18 cellular contexts compared by ENCODE assay signal in the genomic region with DNA sequence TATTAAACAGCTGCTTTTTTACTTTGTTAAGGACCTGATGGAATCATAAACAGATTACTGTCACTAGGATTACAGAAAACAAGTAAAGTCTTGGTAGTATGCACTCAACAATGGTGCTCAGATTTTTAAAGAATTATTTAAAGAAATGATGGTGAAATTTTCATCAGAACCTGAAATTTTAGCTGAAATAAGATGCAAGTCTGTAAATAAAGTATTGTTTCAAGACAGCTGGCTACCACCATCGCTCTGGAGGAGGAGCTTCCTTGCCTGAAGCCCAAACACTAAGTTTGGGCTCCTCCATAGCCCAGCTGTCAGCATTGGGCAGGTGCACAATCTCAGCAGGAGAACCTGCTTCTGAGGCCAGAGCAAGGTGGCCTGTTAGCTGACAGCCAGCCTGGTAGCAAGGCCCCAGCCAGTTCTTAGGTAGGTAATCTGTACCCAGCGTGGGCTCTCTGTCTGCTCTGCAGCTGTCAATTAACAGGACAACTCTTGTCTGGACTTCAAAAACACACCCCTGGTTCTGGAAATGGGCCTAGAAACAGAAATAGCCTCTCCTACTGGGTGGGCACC. TPM values are rescaled to one million over a fixed set of nuclear protein-coding genes. Genes with fewer than 3 reads are reported as not detected.
A peak's percentile ranks its signal among the peaks of the same experiment; 100 is the strongest.
DNase-seq lines count a peak whose midpoint lies in the region; ATAC-seq and TF ChIP-seq lines count a peak whose summit lies in the region.
"Had no signal": no experiment of that assay in that cellular context is flagged by ENCODE, and none has a peak within 500 bp of the region (broad histone marks: within the 10 kb centered on the region; RNA-seq: fewer than 3 reads in every experiment).

No MANE protein-coding gene starts in this region.

- no peak for TF ChIP-seq CTCF in KMS-11 (conservative IDR thresholded peaks at IDR 0.05; ENCODE audit: low read depth, low read length)
- no peak for TF ChIP-seq CTCF in cardiac muscle cell (IDR thresholded peaks at IDR 0.05; ENCODE audit: low read depth, low read length)
- no peak for TF ChIP-seq CTCF in psoas muscle (IDR thresholded peaks at IDR 0.05)
- no peak for TF ChIP-seq CTCF in esophagus squamous epithelium (IDR thresholded peaks at IDR 0.05)

- no peak overlapping the region for H3K27ac Mint-ChIP-seq in activated CD4-positive, alpha-beta memory T cell treated with anti-CD3 and anti-CD28 coated beads for 36 hours
- H3K27ac Mint-ChIP-seq: activated B cell treated with CpG ODN at 0.5 μM for 24 hours; stimulated activated naive CD8-positive, alpha-beta T cell treated with anti-CD3 and anti-CD28 coated beads, Interleukin-15, amount 100 ng/mL, for 72 hours had no signal

- no peak overlapping the region for H3K27ac ChIP-seq in KMS-11
- peak overlapping the region; percentile 77 for H3K27ac ChIP-seq in cardiac muscle cell
- H3K27ac ChIP-seq in psoas muscle, result peak overlapping the region; percentile 97
- peak overlapping the region in 1 of 4 donors; percentile 28 for H3K27ac ChIP-seq in esophagus squamous epithelium
- H3K27ac ChIP-seq: ovary had no signal

- H3K27me3 ChIP-seq in KMS-11 (ENCODE audit: insufficient read depth, low read depth) (no peaks in the 10 kb centered on the region), cardiac muscle cell (no peaks in the 10 kb centered on the region), psoas muscle (ENCODE audit: insufficient read depth in 3 of 3, low read length in 2 of 3) (no peaks in the 10 kb centered on the region), esophagus squamous epithelium (no peaks in the 10 kb centered on the region)
- H3K27me3 ChIP-seq: ovary had no signal

- no peaks in the 10 kb centered on the region for H3K36me3 Mint-ChIP-seq in activated CD4-positive, alpha-beta memory T cell treated with anti-CD3 and anti-CD28 coated beads for 36 hours

- TF ChIP-seq POLR2A in esophagus squamous epithelium (IDR thresholded peaks at IDR 0.05), result no peak

- intact Hi-C loops in psoas muscle (cut with DNase I), result no loop called here
- intact Hi-C loops in activated CD4-positive, alpha-beta memory T cell treated with anti-CD3 and anti-CD28 coated beads for 36 hours (cut with micrococcal nuclease), result no loop called here
- intact Hi-C loops in esophagus squamous epithelium (cut with DNase I), result no loop called here

- H3K4me3 ChIP-seq in KMS-11 (IDR thresholded peaks at IDR 0.05; ENCODE audit: insufficient read depth, low read depth, low read length) (no peak overlapping the region), cardiac muscle cell (no peak overlapping the region), psoas muscle (no peak overlapping the region), esophagus squamous epithelium (no peak overlapping the region)
- H3K4me3 ChIP-seq: ovary had no signal

- no peaks in the 10 kb centered on the region for H3K9me3 ChIP-seq in cardiac muscle cell (ENCODE audit: low read depth)
- H3K9me3 ChIP-seq in psoas muscle, result no peaks in the 10 kb centered on the region
- no peaks in the 10 kb centered on the region for H3K9me3 ChIP-seq in esophagus squamous epithelium
- H3K9me3 ChIP-seq: ovary had no signal

- H3K4me1 Mint-ChIP-seq in activated CD4-positive, alpha-beta memory T cell treated with anti-CD3 and anti-CD28 coated beads for 36 hours (ENCODE audit: low read depth), result peaks cover 6% of the 10 kb centered on the region

- H3K4me3 Mint-ChIP-seq in activated CD4-positive, alpha-beta memory T cell treated with anti-CD3 and anti-CD28 coated beads for 36 hours, result no peak overlapping the region
- H3K4me3 Mint-ChIP-seq: activated B cell treated with CpG ODN at 0.5 μM for 24 hours; stimulated activated naive CD8-positive, alpha-beta T cell treated with anti-CD3 and anti-CD28 coated beads, Interleukin-15, amount 100 ng/mL, for 72 hours had no signal

- WGBS in psoas muscle, 3 donors, result 28 to 39% (median 30%) methylated on average over 2 of the region's 2 CpGs
- 85% methylated on average over 2 of the region's 2 CpGs; no CpG with 5 or more reads in 1 of the 2 donors for WGBS in esophagus squamous epithelium, 2 donors

- no peak overlapping the region for H3K9ac ChIP-seq in KMS-11

- H4K20me1 ChIP-seq in KMS-11 (ENCODE audit: insufficient read depth), result no peaks in the 10 kb centered on the region

- H2AFZ ChIP-seq in KMS-11 (ENCODE audit: low read depth), result no peak overlapping the region

- peaks cover 30% of the 10 kb centered on the region; the same call in 1 of the 2 replicates for H3K79me2 ChIP-seq in KMS-11 (ENCODE audit: insufficient read depth, low read depth)

- H3K36me3 ChIP-seq in KMS-11 (ENCODE audit: insufficient read depth), result no peaks in the 10 kb centered on the region
- H3K36me3 ChIP-seq in cardiac muscle cell, result no peaks in the 10 kb centered on the region
- no peaks in the 10 kb centered on the region for H3K36me3 ChIP-seq in psoas muscle (ENCODE audit: insufficient read depth in 1 of 2, low read depth in 1 of 2)
- H3K36me3 ChIP-seq in esophagus squamous epithelium, result no peaks in the 10 kb centered on the region
- H3K36me3 ChIP-seq: ovary had no signal

- peak overlapping the region; percentile 26; the same call in 1 of the 2 replicates for H3K4me2 ChIP-seq in KMS-11

- H3K4me1 ChIP-seq in KMS-11 (ENCODE audit: low read depth, poor library complexity, severe bottlenecking) (peaks cover 37% of the 10 kb centered on the region), cardiac muscle cell (ENCODE audit: low read depth) (peaks cover 59% of the 10 kb centered on the region), psoas muscle (peaks cover 36% of the 10 kb centered on the region), esophagus squamous epithelium (peaks cover 0 to 47% (median 31%) of the 10 kb centered on the region in 3 donors)

- ATAC-seq in psoas muscle, result peak in 2 of 4 donors; percentile 25 to 43
- ATAC-seq in GM18858 (IDR thresholded peaks at IDR 0.05; ENCODE audit: unreplicated experiment), result no peak
- ATAC-seq: esophagus mucosa; stimulated activated naive CD8-positive, alpha-beta T cell treated with anti-CD3 and anti-CD28 coated beads, Interleukin-15, amount 100 ng/mL, for 72 hours had no signal

- DNase-seq in NCI-H69 (lab: John Stamatoyannopoulos, UW), result peak; percentile 86
- DNase-seq in cardiac muscle cell (ENCODE audit: low read depth in 1 of 2, low spot score in 1 of 2), result peak in 1 of 2 donors; percentile 66
- DNase-seq in psoas muscle, result no peak
- DNase-seq in activated CD4-positive, alpha-beta memory T cell treated with anti-CD3 and anti-CD28 coated beads for 36 hours, result no peak
- DNase-seq in esophagus squamous epithelium (lab: John Stamatoyannopoulos, UW), result no peak
- DNase-seq: activated B cell treated with CpG ODN at 0.5 μM for 24 hours; activated effector memory CD4-positive, alpha-beta T cell treated with anti-CD3 and anti-CD28 coated beads, Interleukin-2, amount 50 U/mL, for 16 hours; aorta; dermis blood vessel endothelial cell; DMS53; IMR-90; NCI-H524; ovary; stimulated activated naive CD8-positive, alpha-beta T cell treated with anti-CD3 and anti-CD28 coated beads, Interleukin-15, amount 100 ng/mL, for 72 hours; T-helper 1 cell had no signal

- CTCF ChIA-PET in activated CD4-positive, alpha-beta memory T cell treated with anti-CD3 and anti-CD28 coated beads for 36 hours (lab: Charles Lee), result no interaction called here

- H3K27me3 Mint-ChIP-seq in activated CD4-positive, alpha-beta memory T cell treated with anti-CD3 and anti-CD28 coated beads for 36 hours, result peaks cover 39% of the 10 kb centered on the region

- H3K9me3 Mint-ChIP-seq in activated CD4-positive, alpha-beta memory T cell treated with anti-CD3 and anti-CD28 coated beads for 36 hours, result no peaks in the 10 kb centered on the region
- H3K9me3 Mint-ChIP-seq: activated B cell treated with CpG ODN at 0.5 μM for 24 hours; stimulated activated naive CD8-positive, alpha-beta T cell treated with anti-CD3 and anti-CD28 coated beads, Interleukin-15, amount 100 ng/mL, for 72 hours had no signal

- POLR2A ChIA-PET in activated CD4-positive, alpha-beta memory T cell treated with anti-CD3 and anti-CD28 coated beads for 36 hours (lab: Charles Lee), result no interaction called here

RNA-seq across cellular contexts. Expression of gene GAB1, which starts 4.6 kb away (rescaled TPM):
- 35.8 and 63.9 TPM in 2 replicates for total RNA-seq in cardiac muscle cell
- 11.9 and 16.0 TPM in 2 replicates for polyA plus RNA-seq in cardiac muscle cell
- 10 to 100 TPM; 10.1 to 20.3 (median 15.2) TPM for total RNA-seq in psoas muscle
- polyA plus RNA-seq in psoas muscle, result 1 to 10 TPM; 1.0 to 9.1 (median 3.2) TPM
- under 1 TPM; 0.34 to 0.45 TPM for total RNA-seq in activated CD4-positive, alpha-beta memory T cell treated with anti-CD3 and anti-CD28 coated beads for 36 hours
- 10 to 100 TPM; 25.7 to 37.6 (median 32.8) TPM for total RNA-seq in esophagus squamous epithelium

Comparison
In these comparisons a context has a peak if more than half of its experiments do, and no peak if none do; other contexts are left out.
1. RNA of gene GAB1, which starts 4.6 kb away (total RNA-seq): 35.8 to 63.9 TPM in cardiac muscle cell, 25.7 to 37.6 TPM in esophagus squamous epithelium and 10.1 to 20.3 TPM in psoas muscle; 0.34 to 0.45 TPM in activated CD4-positive, alpha-beta memory T cell treated with anti-CD3 and anti-CD28 coated beads for 36 hours; every median in the first group is over 4 times any median in the second.